Comparison of ENCODE assay signal across 1 cellular context in the genomic region with DNA sequence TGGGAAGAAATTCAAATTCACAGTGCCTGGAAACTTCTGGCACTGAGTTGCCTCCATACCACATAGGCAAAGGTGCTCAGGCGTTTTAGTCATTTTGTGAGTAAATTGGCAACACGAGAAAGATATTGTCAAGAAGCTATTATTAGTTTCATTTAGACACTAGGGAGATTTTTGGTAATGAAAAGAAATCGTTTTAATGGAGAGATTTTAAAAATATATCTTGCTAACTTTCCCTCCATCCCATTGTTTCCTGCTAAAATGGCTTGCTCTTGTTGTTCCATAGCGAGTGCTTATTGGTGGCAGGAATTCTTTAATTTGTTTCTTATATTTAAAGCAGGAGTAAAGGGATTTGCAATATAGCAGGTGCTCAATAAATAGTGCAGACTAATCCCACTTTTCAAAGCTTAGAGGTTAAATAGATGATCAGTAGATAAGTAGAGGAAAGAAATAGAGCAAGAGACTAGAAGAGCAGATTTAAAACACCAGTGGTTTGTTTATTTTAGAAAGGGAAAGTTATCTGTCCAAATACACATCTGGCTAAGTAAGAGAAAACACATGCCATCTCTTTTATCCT.
TF ChIP-seq lines count a peak whose summit lies in the region.

No MANE protein-coding gene starts in this region.

TF ChIP-seq in IMR-90, 13 proteins besides CTCF, POLR2A, EP300 and RAD21:
- TF ChIP-seq, protein P1, sequence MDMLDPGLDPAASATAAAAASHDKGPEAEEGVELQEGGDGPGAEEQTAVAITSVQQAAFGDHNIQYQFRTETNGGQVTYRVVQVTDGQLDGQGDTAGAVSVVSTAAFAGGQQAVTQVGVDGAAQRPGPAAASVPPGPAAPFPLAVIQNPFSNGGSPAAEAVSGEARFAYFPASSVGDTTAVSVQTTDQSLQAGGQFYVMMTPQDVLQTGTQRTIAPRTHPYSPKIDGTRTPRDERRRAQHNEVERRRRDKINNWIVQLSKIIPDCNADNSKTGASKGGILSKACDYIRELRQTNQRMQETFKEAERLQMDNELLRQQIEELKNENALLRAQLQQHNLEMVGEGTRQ (IDR thresholded peaks at IDR 0.05; ENCODE audit: low read depth, low read length): no peak
- TF ChIP-seq NFE2L2 (IDR thresholded peaks at IDR 0.05; ENCODE audit: low read depth, low read length) (no peak), MAZ (IDR thresholded peaks at IDR 0.05; ENCODE audit: borderline replicate concordance, low read depth, low read length) (no peak), SMC3 (IDR thresholded peaks at IDR 0.05; ENCODE audit: low read depth, low read length) (no peak), FOS (IDR thresholded peaks at IDR 0.05; ENCODE audit: low read depth, low read length) (no peak), RCOR1 (IDR thresholded peaks at IDR 0.05; ENCODE audit: insufficient replicate concordance, low read length) (no peak), RFX5 (IDR thresholded peaks at IDR 0.05; ENCODE audit: low read depth, low read length) (no peak), MXI1 (IDR thresholded peaks at IDR 0.05; ENCODE audit: borderline replicate concordance, low read depth, low read length) (no peak)
- TF ChIP-seq, protein P2, sequence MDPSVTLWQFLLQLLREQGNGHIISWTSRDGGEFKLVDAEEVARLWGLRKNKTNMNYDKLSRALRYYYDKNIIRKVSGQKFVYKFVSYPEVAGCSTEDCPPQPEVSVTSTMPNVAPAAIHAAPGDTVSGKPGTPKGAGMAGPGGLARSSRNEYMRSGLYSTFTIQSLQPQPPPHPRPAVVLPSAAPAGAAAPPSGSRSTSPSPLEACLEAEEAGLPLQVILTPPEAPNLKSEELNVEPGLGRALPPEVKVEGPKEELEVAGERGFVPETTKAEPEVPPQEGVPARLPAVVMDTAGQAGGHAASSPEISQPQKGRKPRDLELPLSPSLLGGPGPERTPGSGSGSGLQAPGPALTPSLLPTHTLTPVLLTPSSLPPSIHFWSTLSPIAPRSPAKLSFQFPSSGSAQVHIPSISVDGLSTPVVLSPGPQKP (IDR thresholded peaks at IDR 0.05; ENCODE audit: borderline replicate concordance, low read depth, low read length): no peak
